8 cellular contexts compared by ENCODE assay signal in the genomic region with DNA sequence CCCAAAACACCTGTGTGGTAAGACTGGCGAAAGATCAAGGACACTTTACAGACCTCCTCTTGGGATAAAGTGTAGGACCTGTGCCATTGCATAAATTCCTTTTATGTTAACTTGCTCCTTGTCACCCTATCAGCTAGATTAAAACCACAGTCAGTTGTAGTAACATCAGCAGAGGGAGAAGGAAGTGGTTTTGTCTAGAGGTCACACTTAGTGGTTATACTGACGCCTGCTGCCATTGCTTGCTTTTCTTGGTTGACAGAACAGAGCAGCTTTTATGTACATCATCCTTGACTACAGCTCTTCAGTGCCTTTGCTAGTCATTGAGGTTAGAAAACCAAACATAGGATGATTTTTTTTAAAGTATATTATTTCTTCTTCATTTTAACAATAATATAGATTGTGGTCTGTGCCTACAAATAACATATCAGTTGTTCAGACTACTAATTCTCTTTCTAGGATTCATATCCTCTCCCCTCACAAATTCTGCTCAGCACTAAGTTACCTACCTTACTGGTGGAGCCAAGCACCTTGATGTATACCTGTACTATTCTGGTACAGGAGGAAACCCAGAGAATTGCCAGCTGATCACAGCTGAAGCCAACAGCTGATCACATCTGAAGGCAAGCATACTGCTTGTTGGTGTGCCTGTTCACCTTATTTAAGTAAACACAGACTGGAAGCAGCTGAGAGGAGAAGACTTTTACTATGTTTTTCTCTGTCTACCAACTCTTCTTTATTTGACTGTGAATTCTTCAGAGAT.
A peak's percentile ranks its signal among the peaks of the same experiment; 100 is the strongest.
DNase-seq lines count a peak whose midpoint lies in the region; ATAC-seq lines count a peak whose summit lies in the region.

No MANE protein-coding gene starts in this region.

- in situ Hi-C loops in SK-MEL-5 (cut with HindIII; ENCODE audit: low pct_unique_long_range_greater_than_20kb, low sequenced_read_pairs) = no loop called here

- H3K27ac Mint-ChIP-seq in activated T-cell treated with anti-CD3 and anti-CD28 coated beads, Interleukin-2, amount 50 U/mL, for 72 hours = no peak overlapping the region

- H3K9me3 Mint-ChIP-seq in activated T-cell treated with anti-CD3 and anti-CD28 coated beads, Interleukin-2, amount 50 U/mL, for 72 hours = peaks cover 0 to 7% of the 10 kb centered on the region in 2 donors

- peak; percentile 83 to 95 for ATAC-seq in activated T-cell treated with anti-CD3 and anti-CD28 coated beads, Interleukin-2, amount 50 U/mL, for 72 hours (replicated peaks in 1 of 2)
- ATAC-seq in HG03064 (IDR thresholded peaks at IDR 0.05; ENCODE audit: low read depth, unreplicated experiment) (peak; percentile 73), left colon (peak; percentile 71), HG03097 (IDR thresholded peaks at IDR 0.05; ENCODE audit: low FRiP score, unreplicated experiment) (no peak), HG03108 (IDR thresholded peaks at IDR 0.05; ENCODE audit: unreplicated experiment) (no peak)

- intact Hi-C loops in left colon (cut with DNase I, micrococcal nuclease) = no loop called here

- no peaks in the 10 kb centered on the region for H3K27me3 Mint-ChIP-seq in activated T-cell treated with anti-CD3 and anti-CD28 coated beads, Interleukin-2, amount 50 U/mL, for 72 hours (ENCODE audit: low read depth)

- DNase-seq in activated T-cell treated with anti-CD3 and anti-CD28 coated beads, Interleukin-2, amount 50 U/mL, for 72 hours = peak; percentile 11 to 12
- no peak for DNase-seq in activated T-cell treated with anti-CD3 and anti-CD28 coated beads, Interleukin-2, amount 50 U/mL, for 1 hour
- peak; percentile 16 for DNase-seq in SK-MEL-5 (ENCODE audit: low read depth, low spot score)
- no peak for DNase-seq in left colon
- DNase-seq in NCI-H82 treated with DMSO at 0.1 percent for 48 hours (lab: John Stamatoyannopoulos, UW; ENCODE audit: unreplicated experiment) = no peak

- H3K4me3 Mint-ChIP-seq in activated T-cell treated with anti-CD3 and anti-CD28 coated beads, Interleukin-2, amount 50 U/mL, for 72 hours = no peak overlapping the region

- H3K36me3 Mint-ChIP-seq in activated T-cell treated with anti-CD3 and anti-CD28 coated beads, Interleukin-2, amount 50 U/mL, for 72 hours (ENCODE audit: insufficient read depth in 2 of 2) = no peaks in the 10 kb centered on the region

- no peaks in the 10 kb centered on the region for H3K4me1 Mint-ChIP-seq in activated T-cell treated with anti-CD3 and anti-CD28 coated beads, Interleukin-2, amount 50 U/mL, for 72 hours (ENCODE audit: low read depth)

Comparison
In these comparisons a context has a peak if more than half of its experiments do, and no peak if none do; other contexts are left out.
1. DNase-seq: peak in activated T-cell treated with anti-CD3 and anti-CD28 coated beads, Interleukin-2, amount 50 U/mL, for 72 hours (2 of 2) and SK-MEL-5 (single experiment); none in activated T-cell treated with anti-CD3 and anti-CD28 coated beads, Interleukin-2, amount 50 U/mL, for 1 hour (single experiment), left colon (0 of 2) and NCI-H82 treated with DMSO at 0.1 percent for 48 hours (single experiment).
2. ATAC-seq: peak in activated T-cell treated with anti-CD3 and anti-CD28 coated beads, Interleukin-2, amount 50 U/mL, for 72 hours (2 of 2), HG03064 (single experiment) and left colon (single experiment); none in HG03097 (single experiment) and HG03108 (single experiment).